ENCODE assay signal across 9 cellular contexts in the genomic region with DNA sequence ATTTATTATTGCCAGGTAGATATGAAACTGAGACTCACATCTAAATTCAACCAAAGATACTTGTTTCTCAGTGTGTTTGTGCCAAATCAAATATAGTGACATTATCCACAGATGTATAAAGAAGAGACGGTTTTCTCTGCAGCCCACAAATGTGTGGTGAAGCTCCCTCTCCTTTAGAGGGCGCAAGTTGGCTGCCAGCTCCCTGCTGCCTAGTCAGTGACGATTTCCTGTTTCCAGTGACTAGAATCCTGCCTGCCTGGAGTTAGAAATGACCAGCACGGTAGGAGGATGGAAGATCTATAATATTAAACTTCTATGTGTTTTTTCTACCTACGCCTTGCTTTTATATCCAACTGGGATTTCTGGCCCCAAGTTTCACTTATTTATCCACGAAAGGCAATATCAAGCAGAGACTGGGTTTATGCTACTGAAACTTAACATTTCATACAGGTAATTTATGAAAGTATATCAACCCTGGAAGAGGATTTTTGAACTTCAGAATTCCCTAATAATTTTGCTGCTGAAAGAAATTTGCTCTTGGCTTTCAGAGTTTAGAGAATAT.
A peak's percentile ranks its signal among the peaks of the same experiment; 100 is the strongest.
DNase-seq lines count a peak whose midpoint lies in the region; ATAC-seq and TF ChIP-seq lines count a peak whose summit lies in the region.
"Had no signal": no experiment of that assay in that cellular context is flagged by ENCODE, and none has a peak within 500 bp of the region (broad histone marks: within the 10 kb centered on the region; RNA-seq: fewer than 3 reads in every experiment).

No MANE protein-coding gene starts in this region.

- no TSS peak for BruUV-seq in Panc1 (replicated peaks; lab: Mats Ljungman, UMichigan)

- no peaks in the 10 kb centered on the region for H3K36me3 Mint-ChIP-seq in activated CD4-positive, alpha-beta T cell treated with anti-CD3 and anti-CD28 coated beads, Interleukin-2, amount 10 ng/mL, durations not matched to agents 7 days and 5 days (ENCODE audit: low read depth)
- H3K36me3 Mint-ChIP-seq in activated CD4-positive, alpha-beta memory T cell treated with anti-CD3 and anti-CD28 coated beads for 36 hours: no peaks in the 10 kb centered on the region

- H3K27me3 ChIP-seq in Panc1 (ENCODE audit: control insufficient read depth, insufficient read depth, low read length): no peaks in the 10 kb centered on the region

- no peak overlapping the region for H3K27ac ChIP-seq in Panc1 (ENCODE audit: low read length)
- H3K27ac ChIP-seq: parathyroid adenoma had no signal

- peak; percentile 61 for ATAC-seq in HG03571 (IDR thresholded peaks at IDR 0.05; ENCODE audit: unreplicated experiment)
- no peak for ATAC-seq in Panc1

- CTCF ChIA-PET in activated CD4-positive, alpha-beta T cell treated with anti-CD3 and anti-CD28 coated beads, Interleukin-2, amount 10 ng/mL, durations not matched to agents 7 days and 5 days (lab: Charles Lee): no interaction called here
- CTCF ChIA-PET in Panc1 (lab: Charles Lee): no interaction called here
- CTCF ChIA-PET in activated CD4-positive, alpha-beta memory T cell treated with anti-CD3 and anti-CD28 coated beads for 36 hours (lab: Charles Lee): no interaction called here

- H3K4me1 Mint-ChIP-seq in activated CD4-positive, alpha-beta T cell treated with anti-CD3 and anti-CD28 coated beads, Interleukin-2, amount 10 ng/mL, durations not matched to agents 7 days and 5 days: no peaks in the 10 kb centered on the region
- H3K4me1 Mint-ChIP-seq in activated CD4-positive, alpha-beta memory T cell treated with anti-CD3 and anti-CD28 coated beads for 36 hours (ENCODE audit: low read depth): no peaks in the 10 kb centered on the region

- no peaks in the 10 kb centered on the region for H3K9me3 Mint-ChIP-seq in activated CD4-positive, alpha-beta T cell treated with anti-CD3 and anti-CD28 coated beads, Interleukin-2, amount 10 ng/mL, durations not matched to agents 7 days and 5 days
- H3K9me3 Mint-ChIP-seq in activated CD4-positive, alpha-beta memory T cell treated with anti-CD3 and anti-CD28 coated beads for 36 hours: no peaks in the 10 kb centered on the region

- POLR2A ChIA-PET in activated CD4-positive, alpha-beta T cell treated with anti-CD3 and anti-CD28 coated beads, Interleukin-2, amount 10 ng/mL, durations not matched to agents 7 days and 5 days (lab: Charles Lee): no interaction called here
- POLR2A ChIA-PET in Panc1 (lab: Charles Lee): no interaction called here
- POLR2A ChIA-PET in activated CD4-positive, alpha-beta memory T cell treated with anti-CD3 and anti-CD28 coated beads for 36 hours (lab: Charles Lee): no interaction called here

- TF ChIP-seq CTCF in Panc1 (IDR thresholded peaks at IDR 0.05): peak; percentile 47

- H3K4me1 ChIP-seq in Panc1 (ENCODE audit: control insufficient read depth, insufficient read depth, low read length): no peaks in the 10 kb centered on the region
- H3K4me1 ChIP-seq: parathyroid adenoma had no signal

- peak; percentile 5 for DNase-seq in activated CD4-positive, alpha-beta T cell treated with anti-CD3 and anti-CD28 coated beads for 48 hours
- DNase-seq in activated CD4-positive, alpha-beta T cell treated with anti-CD3 and anti-CD28 coated beads, Interleukin-2, amount 10 ng/mL, durations not matched to agents 7 days and 5 days: no peak
- no peak for DNase-seq in Panc1 (ENCODE audit: low read depth, low spot score)
- peak; percentile 45 for DNase-seq in foreskin melanocyte
- no peak for DNase-seq in central memory CD4-positive, alpha-beta T cell
- no peak for DNase-seq in activated CD4-positive, alpha-beta memory T cell treated with anti-CD3 and anti-CD28 coated beads for 36 hours
- DNase-seq in HUDEP-2 (lab: John Stamatoyannopoulos, UW; ENCODE audit: unreplicated experiment in 76 of 76): no peak

- no peak overlapping the region for H3K4me3 ChIP-seq in Panc1 (ENCODE audit: low read depth in 2 of 2, low read length in 2 of 2)

- no peaks in the 10 kb centered on the region for H3K36me3 ChIP-seq in Panc1 (ENCODE audit: control insufficient read depth, insufficient read depth, low read length)

- in situ Hi-C loops in Panc1 (cut with HindIII; ENCODE audit: low pct_unique_long_range_greater_than_20kb, low sequenced_read_pairs): no loop called here

- H3K9me3 ChIP-seq in Panc1 (ENCODE audit: control insufficient read depth, insufficient read depth, low read depth, low read length): no peaks in the 10 kb centered on the region

- no peak overlapping the region for H3K4me3 Mint-ChIP-seq in activated CD4-positive, alpha-beta T cell treated with anti-CD3 and anti-CD28 coated beads, Interleukin-2, amount 10 ng/mL, durations not matched to agents 7 days and 5 days
- no peak overlapping the region for H3K4me3 Mint-ChIP-seq in activated CD4-positive, alpha-beta memory T cell treated with anti-CD3 and anti-CD28 coated beads for 36 hours

- no peak overlapping the region for H3K27ac Mint-ChIP-seq in activated CD4-positive, alpha-beta T cell treated with anti-CD3 and anti-CD28 coated beads, Interleukin-2, amount 10 ng/mL, durations not matched to agents 7 days and 5 days
- H3K27ac Mint-ChIP-seq in activated CD4-positive, alpha-beta memory T cell treated with anti-CD3 and anti-CD28 coated beads for 36 hours: no peak overlapping the region

- intact Hi-C loops in Panc1 (cut with micrococcal nuclease; ENCODE audit: unreplicated experiment): no loop called here
- intact Hi-C loops in activated CD4-positive, alpha-beta memory T cell treated with anti-CD3 and anti-CD28 coated beads for 36 hours (cut with micrococcal nuclease): no loop called here

- H3K27me3 Mint-ChIP-seq in activated CD4-positive, alpha-beta T cell treated with anti-CD3 and anti-CD28 coated beads, Interleukin-2, amount 10 ng/mL, durations not matched to agents 7 days and 5 days: no peaks in the 10 kb centered on the region
- H3K27me3 Mint-ChIP-seq in activated CD4-positive, alpha-beta memory T cell treated with anti-CD3 and anti-CD28 coated beads for 36 hours: no peaks in the 10 kb centered on the region

Comparison
In these comparisons a context has a peak if more than half of its experiments do, and no peak if none do; other contexts are left out.
1. DNase-seq: peak in activated CD4-positive, alpha-beta T cell treated with anti-CD3 and anti-CD28 coated beads for 48 hours (single experiment) and foreskin melanocyte (single experiment); none in activated CD4-positive, alpha-beta T cell treated with anti-CD3 and anti-CD28 coated beads, Interleukin-2, amount 10 ng/mL, durations not matched to agents 7 days and 5 days (single experiment), Panc1 (single experiment), central memory CD4-positive, alpha-beta T cell (single experiment), activated CD4-positive, alpha-beta memory T cell treated with anti-CD3 and anti-CD28 coated beads for 36 hours (single experiment) and HUDEP-2 (0 of 76).